Comparison of ENCODE assay signal across 21 cellular contexts in the genomic region with DNA sequence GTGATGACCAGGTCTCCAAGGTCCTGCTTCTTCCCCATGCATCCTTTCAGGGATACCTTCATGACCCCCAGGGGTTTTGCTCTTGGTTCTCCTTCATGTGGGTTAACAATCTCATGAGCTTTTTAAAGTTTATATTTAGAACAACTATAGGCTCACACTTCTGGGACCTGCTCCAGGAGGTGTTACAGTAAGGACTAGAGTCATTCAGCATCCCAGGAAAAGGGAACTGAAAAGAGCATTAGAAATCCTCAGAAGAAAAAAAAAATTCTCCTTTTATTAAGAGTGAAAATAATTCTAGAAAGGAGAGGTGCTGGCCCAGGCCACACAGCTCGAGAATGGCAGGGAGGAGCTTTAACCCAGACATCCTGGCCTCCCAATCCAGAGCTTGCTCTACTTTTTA.
A peak's percentile ranks its signal among the peaks of the same experiment; 100 is the strongest.
DNase-seq lines count a peak whose midpoint lies in the region; ATAC-seq, FAIRE-seq and TF ChIP-seq lines count a peak whose summit lies in the region.
"Had no signal": no experiment of that assay in that cellular context is flagged by ENCODE, and none has a peak within 500 bp of the region (broad histone marks: within the 10 kb centered on the region; RNA-seq: fewer than 3 reads in every experiment).

No MANE protein-coding gene starts in this region.

- H2AFZ ChIP-seq in GM12878 (ENCODE audit: control insufficient read depth, low read depth, low read length) = no peak overlapping the region

- no peak for TF ChIP-seq CTCF in GM12878 (IDR thresholded peaks at IDR 0.05 in 2 of 3, conservative IDR thresholded peaks at IDR 0.05 in 1 of 3; ENCODE audit: control insufficient read depth in 2 of 3, extremely low read depth in 1 of 3, insufficient read depth in 1 of 3, low read depth in 3 of 3, low read length in 3 of 3)

- TF ChIP-seq POLR2A in GM12878 (IDR thresholded peaks at IDR 0.05; ENCODE audit: low read depth, low read length) = no peak

- peak; percentile 14; the same call in 2 of the 3 replicates for ATAC-seq in GM12878
- no peak for ATAC-seq in naive B cell (ENCODE audit: low read depth in 2 of 2)
- ATAC-seq in GM21576 (IDR thresholded peaks at IDR 0.05; ENCODE audit: unreplicated experiment) = no peak
- ATAC-seq: PC-3 had no signal

- peaks cover 0 to 32% (median 23%) of the 10 kb centered on the region in 10 experiments; a peak in 17 of 20 replicates for H3K4me1 ChIP-seq in BLaER1 treated with 17β-estradiol and CSF1 and Interleukin-3, amounts not matched to agents 10 nM and 100 nM
- H3K4me1 ChIP-seq in GM12878 (ENCODE audit: control insufficient read depth, insufficient read depth, low read length) (peaks cover 33% of the 10 kb centered on the region), stomach smooth muscle (ENCODE audit: control insufficient read depth, insufficient read depth, low read length) (peaks cover 45% of the 10 kb centered on the region)

- intact Hi-C loops in GM12878 (cut with micrococcal nuclease; ENCODE audit: unreplicated experiment) = no loop called here

- H3K9me3 Mint-ChIP-seq in naive B cell = no peaks in the 10 kb centered on the region

- CTCF ChIA-PET in GM12878 (lab: Yijun Ruan, JAX) = interaction anchor here (1.5 kb wide), 1 partner anchor 10 kb away, joined by 7 read pairs; no protein-coding TSS in a partner anchor

- H3K4me2 ChIP-seq in BLaER1 treated with 17β-estradiol and CSF1 and Interleukin-3, amounts not matched to agents 10 nM and 100 nM = peak overlapping the region in 7 of 11 experiments; percentile 6 to 45 (median 31); a peak in 12 of 22 replicates
- no peak overlapping the region for H3K4me2 ChIP-seq in GM12878 (ENCODE audit: control insufficient read depth, insufficient read depth)
- H3K4me2 ChIP-seq: SK-N-SH had no signal

- peaks cover 0 to 12% (median 5%) of the 10 kb centered on the region in 11 experiments; a peak in 8 of 22 replicates for H3K9me3 ChIP-seq in BLaER1 treated with 17β-estradiol and CSF1 and Interleukin-3, amounts not matched to agents 10 nM and 100 nM (replicated peaks in 1 of 11)
- H3K9me3 ChIP-seq in GM12878 (replicated peaks; ENCODE audit: control insufficient read depth, insufficient read depth, low read length) (no peaks in the 10 kb centered on the region), stomach smooth muscle (ENCODE audit: control insufficient read depth in 2 of 2, low read length in 2 of 2) (no peaks in the 10 kb centered on the region)
- H3K9me3 ChIP-seq: SK-N-SH had no signal

- no peaks in the 10 kb centered on the region for H3K27me3 Mint-ChIP-seq in naive B cell

- POLR2A ChIA-PET in GM12878 (lab: Charles Lee) = interaction anchor here (1.2 to 1.7 kb wide), 3 partner anchors 15 to 21 kb away, joined by 6 to 8 read pairs (median 7); no protein-coding TSS in a partner anchor

- H3K79me2 ChIP-seq in GM12878 (ENCODE audit: control insufficient read depth, insufficient read depth, low read length) = no peaks in the 10 kb centered on the region

- H3K36me3 ChIP-seq in BLaER1 treated with 17β-estradiol and CSF1 and Interleukin-3, amounts not matched to agents 10 nM and 100 nM = peaks cover 0 to 11% (median 0%) of the 10 kb centered on the region in 11 experiments; a peak in 3 of 22 replicates
- H3K36me3 ChIP-seq in GM12878 (ENCODE audit: control insufficient read depth in 2 of 2, insufficient read depth in 2 of 2, low read length in 1 of 2) (peaks cover 0 to 4% of the 10 kb centered on the region in 2 experiments; a peak in 1 of 4 replicates), stomach smooth muscle (ENCODE audit: control insufficient read depth in 2 of 2, insufficient read depth in 2 of 2, low read length in 2 of 2) (no peaks in the 10 kb centered on the region)

- no peak overlapping the region for H3K27ac ChIP-seq in BLaER1 treated with 17β-estradiol and CSF1 and Interleukin-3, amounts not matched to agents 10 nM and 100 nM
- H3K27ac ChIP-seq in GM12878 (ENCODE audit: control insufficient read depth, insufficient read depth) (no peak overlapping the region), stomach smooth muscle (ENCODE audit: low read length) (peak overlapping the region; percentile 1)
- H3K27ac ChIP-seq: RWPE1 had no signal

- peak overlapping the region in 4 of 6 donors; percentile 5 to 24 (median 6) for H3K27ac Mint-ChIP-seq in naive B cell

- in situ Hi-C loops in GM12878 (cut with MboI) = no loop called here

- H4K20me1 ChIP-seq in BLaER1 treated with 17β-estradiol and CSF1 and Interleukin-3, amounts not matched to agents 10 nM and 100 nM = peaks cover 0 to 74% (median 5%) of the 10 kb centered on the region in 11 experiments; a peak in 8 of 22 replicates
- no peaks in the 10 kb centered on the region for H4K20me1 ChIP-seq in GM12878 (ENCODE audit: control insufficient read depth, insufficient read depth)

- no peak for TF ChIP-seq EP300 in GM12878 (IDR thresholded peaks at IDR 0.05; ENCODE audit: borderline replicate concordance in 1 of 2, control insufficient read depth in 1 of 2, low read depth in 2 of 2, low read length in 2 of 2)

- H3K4me3 ChIP-seq in BLaER1 treated with 17β-estradiol and CSF1 and Interleukin-3, amounts not matched to agents 10 nM and 100 nM = no peak overlapping the region
- H3K4me3 ChIP-seq in GM12878 (no peak overlapping the region), stomach smooth muscle (ENCODE audit: low read length in 2 of 2) (no peak overlapping the region)

- peaks cover 69 to 96% (median 79%) of the 10 kb centered on the region in 3 donors for H3K4me1 Mint-ChIP-seq in naive B cell

- no peak for DNase-seq in GM12878 (ENCODE audit: low read depth, low spot score)
- no peak for DNase-seq in naive B cell
- no peak for DNase-seq in GM19238 (ENCODE audit: insufficient read length, low spot score)
- no peak for DNase-seq in NK-92 (lab: John Stamatoyannopoulos, UW; ENCODE audit: unreplicated experiment)
- no peak for DNase-seq in activated CD4-positive, alpha-beta T cell treated with anti-CD3 and anti-CD28 coated beads for 4 hours
- DNase-seq: AML-193, EL, GF-D8, Karpas-422, NCI-H1417 treated with DMSO at 0.1 percent for 48 hours, NCI-H187, NCI-H446, NCI-H526, PC-3, SHP77 treated with DMSO at 0.1 percent for 48 hours, SK-N-SH had no signal

- peaks cover 0 to 99% (median 0%) of the 10 kb centered on the region in 11 experiments; a peak in 7 of 22 replicates for H3K27me3 ChIP-seq in BLaER1 treated with 17β-estradiol and CSF1 and Interleukin-3, amounts not matched to agents 10 nM and 100 nM
- H3K27me3 ChIP-seq in GM12878 (replicated peaks in 1 of 2; ENCODE audit: control insufficient read depth in 2 of 2, insufficient read depth in 2 of 2, low read length in 1 of 2) = no peaks in the 10 kb centered on the region
- H3K27me3 ChIP-seq in stomach smooth muscle (ENCODE audit: control insufficient read depth in 1 of 2, insufficient read depth in 2 of 2, low read length in 2 of 2) = no peaks in the 10 kb centered on the region

- FAIRE-seq in GM12878 (lab: Jason Lieb, UNC) = no peak
- FAIRE-seq: D721Med had no signal

- peak overlapping the region in 1 of 8 donors; percentile 16 for H3K4me3 Mint-ChIP-seq in naive B cell

- BruUV-seq in GM12878 (replicated peaks; lab: Mats Ljungman, UMichigan) = no TSS peak

- 50% methylated on average over 1 of the region's 1 CpG for WGBS in GM12878 (ENCODE audit: insufficient coverage, insufficient replicate concordance, low lambda C conversion rate, missing lambda C conversion rate)

- SMC1A ChIA-PET in GM12878 (lab: Charles Lee; ENCODE audit: uncharacterized antibody, unreplicated experiment) = interaction anchor here (0.8 to 2.1 kb wide), 14 partner anchors 8 to 465 kb away, joined by 3 to 11 read pairs (median 4); no protein-coding TSS in a partner anchor

- no peak overlapping the region for H3K9ac ChIP-seq in BLaER1 treated with 17β-estradiol and CSF1 and Interleukin-3, amounts not matched to agents 10 nM and 100 nM
- H3K9ac ChIP-seq in GM12878 (ENCODE audit: control insufficient read depth, insufficient read depth, low read length) (no peak overlapping the region), stomach smooth muscle (ENCODE audit: low read length in 2 of 2) (no peak overlapping the region)
- H3K9ac ChIP-seq: SK-N-SH had no signal

- H3K36me3 Mint-ChIP-seq in naive B cell = peaks cover 10 to 12% of the 10 kb centered on the region in 2 donors

- RAD21 ChIA-PET in GM12878 (lab: Charles Lee; ENCODE audit: unreplicated experiment) = interaction anchor here (1.0 to 1.8 kb wide), 2 partner anchors 13 to 16 kb away, joined by 3 to 10 read pairs; no protein-coding TSS in a partner anchor

- TF ChIP-seq RAD21 in GM12878 (IDR thresholded peaks at IDR 0.05; ENCODE audit: insufficient read depth, low read depth, low read length) = no peak

TF ChIP-seq in GM12878, 131 proteins besides CTCF, POLR2A, EP300 and RAD21:
- no peak for TF ChIP-seq CBX5 (IDR thresholded peaks at IDR 0.05; ENCODE audit: low read depth)
- TF ChIP-seq NFIC (IDR thresholded peaks at IDR 0.05; ENCODE audit: low read depth, low read length) = peak; percentile 50; the same call in 1 of the 2 replicates
- TF ChIP-seq ZNF24 (IDR thresholded peaks at IDR 0.05) = no peak
- TF ChIP-seq, protein P1, sequence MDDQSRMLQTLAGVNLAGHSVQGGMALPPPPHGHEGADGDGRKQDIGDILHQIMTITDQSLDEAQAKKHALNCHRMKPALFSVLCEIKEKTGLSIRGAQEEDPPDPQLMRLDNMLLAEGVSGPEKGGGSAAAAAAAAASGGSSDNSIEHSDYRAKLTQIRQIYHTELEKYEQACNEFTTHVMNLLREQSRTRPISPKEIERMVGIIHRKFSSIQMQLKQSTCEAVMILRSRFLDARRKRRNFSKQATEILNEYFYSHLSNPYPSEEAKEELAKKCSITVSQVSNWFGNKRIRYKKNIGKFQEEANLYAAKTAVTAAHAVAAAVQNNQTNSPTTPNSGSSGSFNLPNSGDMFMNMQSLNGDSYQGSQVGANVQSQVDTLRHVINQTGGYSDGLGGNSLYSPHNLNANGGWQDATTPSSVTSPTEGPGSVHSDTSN (IDR thresholded peaks at IDR 0.05; ENCODE audit: insufficient replicate concordance, low read depth, low read length) = no peak
- TF ChIP-seq SPI1 (IDR thresholded peaks at IDR 0.05; ENCODE audit: borderline replicate concordance, insufficient read depth, low read depth, low read length) = 0 out of 2 replicates have a peak, but pooled peaks have one; percentile 27
- TF ChIP-seq ZNF274 (IDR thresholded peaks at IDR 0.05; ENCODE audit: insufficient read depth, insufficient read length) = no peak
- TF ChIP-seq CBFB (IDR thresholded peaks at IDR 0.05; ENCODE audit: low read depth) = no peak
- peak; percentile 58; the same call in 1 of the 2 replicates for TF ChIP-seq MEF2A (IDR thresholded peaks at IDR 0.05; ENCODE audit: insufficient read depth, low read depth, low read length)
- TF ChIP-seq TARDBP (IDR thresholded peaks at IDR 0.05; ENCODE audit: borderline replicate concordance) = no peak
- no peak for TF ChIP-seq TBL1XR1 (IDR thresholded peaks at IDR 0.05; ENCODE audit: low read depth, low read length)
- no peak for TF ChIP-seq ZZZ3 (IDR thresholded peaks at IDR 0.05; ENCODE audit: control insufficient read depth, insufficient read length, low read depth)
